11 cellular contexts compared by ENCODE assay signal in the genomic region with DNA sequence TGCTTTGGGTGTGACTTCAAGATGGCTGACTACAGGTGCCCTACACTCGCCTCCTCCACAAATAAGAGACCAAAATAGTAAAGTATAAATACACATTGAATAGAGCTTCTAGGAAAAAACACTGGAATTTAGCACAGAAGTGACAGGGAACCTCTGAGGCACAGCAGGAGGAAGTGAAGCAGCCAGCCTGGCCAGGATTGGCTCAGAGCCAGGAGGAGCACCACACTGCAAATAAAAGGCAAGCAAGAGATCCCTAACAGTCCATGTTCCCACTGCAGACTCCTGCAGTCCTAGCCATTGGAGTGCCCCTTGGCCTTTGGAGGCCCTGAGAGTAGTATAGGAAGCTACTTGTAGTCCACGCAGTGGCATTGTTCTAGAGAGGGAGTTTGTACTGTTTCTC.
DNase-seq lines count a peak whose midpoint lies in the region; ATAC-seq, FAIRE-seq and TF ChIP-seq lines count a peak whose summit lies in the region.
"Had no signal": no experiment of that assay in that cellular context is flagged by ENCODE, and none has a peak within 500 bp of the region (broad histone marks: within the 10 kb centered on the region; RNA-seq: fewer than 3 reads in every experiment).

No MANE protein-coding gene starts in this region.

- TF ChIP-seq CTCF in HEK293 (tag by site-specific recombination; IDR thresholded peaks at IDR 0.05) = no peak

- H3K4me3 ChIP-seq in HEK293 (ENCODE audit: low read depth, low read length) = no peak overlapping the region
- H3K4me3 ChIP-seq: coronary artery had no signal

- ATAC-seq in GM18858 (IDR thresholded peaks at IDR 0.05; ENCODE audit: unreplicated experiment) = no peak

- no peak overlapping the region for H3K27ac ChIP-seq in HEK293 (ENCODE audit: extremely low read depth, low read depth, low read length)
- H3K27ac ChIP-seq: coronary artery had no signal

- POLR2A ChIA-PET in HEK293 (lab: Yijun Ruan, JAX) = no interaction called here

- H3K36me3 ChIP-seq in HEK293 (ENCODE audit: control insufficient read depth in 2 of 2, insufficient read depth in 1 of 2, low read length in 2 of 2) = no peaks in the 10 kb centered on the region; a peak in 1 of 3 replicates

- 0 out of 2 replicates have a peak, but pooled peaks cover 2% of the 10 kb centered on the region for H3K4me1 ChIP-seq in HEK293 (ENCODE audit: control insufficient read depth, insufficient read depth, low read length)

- DNase-seq in COR-L47 (lab: John Stamatoyannopoulos, UW) = peak; percentile 43
- peak; percentile 12 for DNase-seq in RPMI8226
- peak; percentile 24 for DNase-seq in glomerular visceral epithelial cell (ENCODE audit: extremely low spot score)
- DNase-seq in occipital lobe (lab: John Stamatoyannopoulos, UW) = no peak
- DNase-seq in GM19239 (ENCODE audit: insufficient read length, low spot score) = no peak
- DNase-seq: Karpas-422, NCI-H774, SIG-M5 had no signal

- FAIRE-seq in GM19239 (lab: Jason Lieb, UNC) = no peak

- CTCF ChIA-PET in HEK293 (lab: Yijun Ruan, JAX) = interaction anchor here (0.6 kb wide), 1 partner anchor 9 kb away, joined by 5 read pairs; no protein-coding TSS in a partner anchor

- H3K9me3 ChIP-seq in HEK293 (ENCODE audit: control insufficient read depth, insufficient read depth, low read depth, low read length) = no peaks in the 10 kb centered on the region; the same call in 1 of the 2 replicates

TF ChIP-seq in HEK293, 187 proteins besides CTCF, POLR2A, EP300 and RAD21:
- TF ChIP-seq, protein P1, sequence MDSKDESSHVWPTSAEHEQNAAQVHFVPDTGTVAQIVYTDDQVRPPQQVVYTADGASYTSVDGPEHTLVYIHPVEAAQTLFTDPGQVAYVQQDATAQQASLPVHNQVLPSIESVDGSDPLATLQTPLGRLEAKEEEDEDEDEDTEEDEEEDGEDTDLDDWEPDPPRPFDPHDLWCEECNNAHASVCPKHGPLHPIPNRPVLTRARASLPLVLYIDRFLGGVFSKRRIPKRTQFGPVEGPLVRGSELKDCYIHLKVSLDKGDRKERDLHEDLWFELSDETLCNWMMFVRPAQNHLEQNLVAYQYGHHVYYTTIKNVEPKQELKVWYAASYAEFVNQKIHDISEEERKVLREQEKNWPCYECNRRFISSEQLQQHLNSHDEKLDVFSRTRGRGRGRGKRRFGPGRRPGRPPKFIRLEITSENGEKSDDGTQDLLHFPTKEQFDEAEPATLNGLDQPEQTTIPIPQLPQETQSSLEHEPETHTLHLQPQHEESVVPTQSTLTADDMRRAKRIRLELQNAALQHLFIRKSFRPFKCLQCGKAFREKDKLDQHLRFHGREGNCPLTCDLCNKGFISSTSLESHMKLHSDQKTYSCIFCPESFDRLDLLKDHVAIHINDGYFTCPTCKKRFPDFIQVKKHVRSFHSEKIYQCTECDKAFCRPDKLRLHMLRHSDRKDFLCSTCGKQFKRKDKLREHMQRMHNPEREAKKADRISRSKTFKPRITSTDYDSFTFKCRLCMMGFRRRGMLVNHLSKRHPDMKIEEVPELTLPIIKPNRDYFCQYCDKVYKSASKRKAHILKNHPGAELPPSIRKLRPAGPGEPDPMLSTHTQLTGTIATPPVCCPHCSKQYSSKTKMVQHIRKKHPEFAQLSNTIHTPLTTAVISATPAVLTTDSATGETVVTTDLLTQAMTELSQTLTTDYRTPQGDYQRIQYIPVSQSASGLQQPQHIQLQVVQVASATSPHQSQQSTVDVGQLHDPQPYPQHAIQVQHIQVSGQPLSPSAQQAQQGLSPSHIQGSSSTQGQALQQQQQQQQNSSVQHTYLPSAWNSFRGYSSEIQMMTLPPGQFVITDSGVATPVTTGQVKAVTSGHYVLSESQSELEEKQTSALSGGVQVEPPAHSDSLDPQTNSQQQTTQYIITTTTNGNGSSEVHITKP (tag by site-specific recombination; IDR thresholded peaks at IDR 0.05) = 0 out of 2 replicates have a peak, but pooled peaks have one; percentile 16
- no peak for TF ChIP-seq KLF10 (tag by site-specific recombination; IDR thresholded peaks at IDR 0.05)
TF ChIP-seq in HEK293: peak in this region for 1.

Comparison
In these comparisons a context has a peak if more than half of its experiments do, and no peak if none do; other contexts are left out.
1. DNase-seq: peak in COR-L47 (single experiment), RPMI8226 (single experiment) and glomerular visceral epithelial cell (single experiment); none in occipital lobe (single experiment) and GM19239 (single experiment).